8 cellular contexts compared by ENCODE assay signal in genomic region chr16:86508947-86509758, GRCh38. TPM values are rescaled to one million over a fixed set of nuclear protein-coding genes. Genes with fewer than 3 reads are reported as not detected.
A peak's percentile ranks its signal among the peaks of the same experiment; 100 is the strongest.
DNase-seq lines count a peak whose midpoint lies in the region; ATAC-seq and TF ChIP-seq lines count a peak whose summit lies in the region.

No MANE protein-coding gene starts in this region.

- H3K9ac ChIP-seq in neural cell (ENCODE audit: low read length), result no peak overlapping the region

- no peaks in the 10 kb centered on the region for H3K36me3 Mint-ChIP-seq in activated CD4-positive, alpha-beta T cell treated with anti-CD3 and anti-CD28 coated beads for 36 hours (ENCODE audit: low read depth)
- H3K36me3 Mint-ChIP-seq in T-cell, result no peaks in the 10 kb centered on the region

- peak; percentile 41 for DNase-seq in activated CD4-positive, alpha-beta T cell treated with anti-CD3 and anti-CD28 coated beads for 36 hours
- no peak for DNase-seq in activated CD4-positive, alpha-beta T cell treated with anti-CD3 and anti-CD28 coated beads for 48 hours
- DNase-seq in T-cell (no peak), esophagus squamous epithelium (lab: John Stamatoyannopoulos, UW) (no peak)

- TF ChIP-seq CTCF in esophagus squamous epithelium (IDR thresholded peaks at IDR 0.05) (no peak), neural cell (IDR thresholded peaks at IDR 0.05; ENCODE audit: poor library complexity, severe bottlenecking) (no peak)

- no peaks in the 10 kb centered on the region for H3K79me2 ChIP-seq in neural cell (replicated peaks; ENCODE audit: insufficient read depth, low read length)

- H4K20me1 ChIP-seq in neural cell (ENCODE audit: insufficient read depth), result no peaks in the 10 kb centered on the region

- no peaks in the 10 kb centered on the region for H3K9me2 ChIP-seq in neural cell (ENCODE audit: insufficient read depth, low read length)

- CTCF ChIA-PET in activated CD4-positive, alpha-beta T cell treated with anti-CD3 and anti-CD28 coated beads for 36 hours (lab: Charles Lee), result no interaction called here
- CTCF ChIA-PET in T-cell (lab: Charles Lee), result no interaction called here

- peak; percentile 23 for ATAC-seq in activated CD4-positive, alpha-beta T cell treated with anti-CD3 and anti-CD28 coated beads for 36 hours
- ATAC-seq in T-cell (replicated peaks in 1 of 4) (no peak), HG03095 (IDR thresholded peaks at IDR 0.05; ENCODE audit: unreplicated experiment) (no peak), HG03045 (IDR thresholded peaks at IDR 0.05; ENCODE audit: unreplicated experiment) (no peak), HG03108 (IDR thresholded peaks at IDR 0.05; ENCODE audit: unreplicated experiment) (no peak)

- peaks cover 61% of the 10 kb centered on the region for H3K27me3 Mint-ChIP-seq in activated CD4-positive, alpha-beta T cell treated with anti-CD3 and anti-CD28 coated beads for 36 hours
- H3K27me3 Mint-ChIP-seq in T-cell, result peaks cover 53 to 69% of the 10 kb centered on the region in 2 donors

- H2AFZ ChIP-seq in neural cell (ENCODE audit: low read depth, low read length), result no peak overlapping the region

- peak overlapping the region; percentile 83 to 95 (median 94) for H3K27ac ChIP-seq in esophagus squamous epithelium
- H3K27ac ChIP-seq in neural cell (ENCODE audit: low read length), result no peak overlapping the region

- H3K4me3 ChIP-seq in esophagus squamous epithelium (peak overlapping the region; percentile 39 to 69 (median 64)), neural cell (ENCODE audit: low read length) (peak overlapping the region; percentile 52)

- H3F3A ChIP-seq in neural cell (ENCODE audit: insufficient read depth, low read length, poor library complexity, severe bottlenecking), result no peaks in the 10 kb centered on the region

- H3K27ac Mint-ChIP-seq in activated CD4-positive, alpha-beta T cell treated with anti-CD3 and anti-CD28 coated beads for 36 hours, result peak overlapping the region; percentile 0
- peak overlapping the region in 1 of 2 donors; percentile 39 for H3K27ac Mint-ChIP-seq in T-cell

- H3K36me3 ChIP-seq in esophagus squamous epithelium (no peaks in the 10 kb centered on the region), neural cell (ENCODE audit: insufficient read depth, low read length) (no peaks in the 10 kb centered on the region)

- TF ChIP-seq RAD21 in neural cell (conservative IDR thresholded peaks at IDR 0.05), result no peak

- 2 to 10% methylated on average over 5 to 8 of the region's 79 CpGs for WGBS in esophagus squamous epithelium, 2 donors

- POLR2A ChIA-PET in activated CD4-positive, alpha-beta T cell treated with anti-CD3 and anti-CD28 coated beads for 36 hours (lab: Charles Lee), result no interaction called here
- POLR2A ChIA-PET in T-cell (lab: Charles Lee), result no interaction called here

- H3K9me3 Mint-ChIP-seq in activated CD4-positive, alpha-beta T cell treated with anti-CD3 and anti-CD28 coated beads for 36 hours (ENCODE audit: low read depth), result no peaks in the 10 kb centered on the region
- H3K9me3 Mint-ChIP-seq in T-cell, result no peaks in the 10 kb centered on the region

- peaks cover 19 to 77% (median 29%) of the 10 kb centered on the region in 3 donors for H3K4me1 ChIP-seq in esophagus squamous epithelium

- H3K9me3 ChIP-seq in esophagus squamous epithelium (no peaks in the 10 kb centered on the region), neural cell (ENCODE audit: low read length) (no peaks in the 10 kb centered on the region)

- peak in 2 of 4 donors; percentile 20 to 54 for TF ChIP-seq POLR2A in esophagus squamous epithelium (IDR thresholded peaks at IDR 0.05)

- H3K4me1 Mint-ChIP-seq in activated CD4-positive, alpha-beta T cell treated with anti-CD3 and anti-CD28 coated beads for 36 hours, result peaks cover 32% of the 10 kb centered on the region
- H3K4me1 Mint-ChIP-seq in T-cell, result peaks cover 25 to 51% (median 39%) of the 10 kb centered on the region in 3 donors

- intact Hi-C loops in activated CD4-positive, alpha-beta T cell treated with anti-CD3 and anti-CD28 coated beads for 36 hours (cut with DNase I, micrococcal nuclease), result loop anchor here (2.0 to 5.0 kb wide), 3 partner anchors 58 to 222 kb away; partner anchors contain the start of gene FOXC2 (in 2 of the 2)
- intact Hi-C loops in esophagus squamous epithelium (cut with DNase I), result loop anchor here (5.0 kb wide), 1 partner anchor 167 kb away; no protein-coding TSS in a partner anchor

- peaks cover 0 to 100% (median 29%) of the 10 kb centered on the region in 4 donors for H3K27me3 ChIP-seq in esophagus squamous epithelium
- H3K27me3 ChIP-seq in neural cell (ENCODE audit: insufficient read depth, low read depth, low read length), result peaks cover 98% of the 10 kb centered on the region

- H3K4me2 ChIP-seq in neural cell (ENCODE audit: low read length), result no peak overlapping the region

- H3K4me3 Mint-ChIP-seq in activated CD4-positive, alpha-beta T cell treated with anti-CD3 and anti-CD28 coated beads for 36 hours, result peak overlapping the region; percentile 56
- peak overlapping the region; percentile 65 to 80 (median 77) for H3K4me3 Mint-ChIP-seq in T-cell

- TF ChIP-seq EP300 in neural cell (conservative IDR thresholded peaks at IDR 0.05; ENCODE audit: poor library complexity, severe bottlenecking), result no peak

TF ChIP-seq in neural cell, 6 proteins besides CTCF, POLR2A, EP300 and RAD21:
- peak; percentile 99 for TF ChIP-seq EZH2 (IDR thresholded peaks at IDR 0.05; ENCODE audit: borderline replicate concordance, insufficient read depth, low read length, poor library complexity, severe bottlenecking)
- TF ChIP-seq POLR2AphosphoS5 (IDR thresholded peaks at IDR 0.05), result peak; percentile 38
- no peak for TF ChIP-seq REST (IDR thresholded peaks at IDR 0.05; ENCODE audit: borderline replicate concordance)

RNA-seq across cellular contexts. Expression of gene FOXF1, which starts 1.2 kb away (rescaled TPM):
- total RNA-seq in activated CD4-positive, alpha-beta T cell treated with anti-CD3 and anti-CD28 coated beads for 36 hours, result not detected
- total RNA-seq in T-cell (under 1 TPM in 1 of 5 donors, not detected in 4; 0.15 TPM), esophagus squamous epithelium (1 to 10 TPM in 3 of 4 donors, under 1 TPM in 1; 0.76 to 8.6 (median 3.0) TPM)
- polyA plus RNA-seq in neural cell, result not detected in 2 replicates
- polyA minus RNA-seq in neural cell, result not detected in 2 replicates

RNA-seq across cellular contexts. Expression of gene MTHFSD, which starts 45.9 kb away (rescaled TPM):
- total RNA-seq in activated CD4-positive, alpha-beta T cell treated with anti-CD3 and anti-CD28 coated beads for 36 hours, result 10 to 100 TPM; 21.2 to 22.1 TPM
- total RNA-seq in T-cell, result 10 to 100 TPM; 18.0 to 39.6 (median 34.9) TPM
- total RNA-seq in esophagus squamous epithelium, result 10 to 100 TPM; 10.7 to 17.7 (median 14.8) TPM
- 25.0 and 39.4 TPM in 2 replicates for polyA plus RNA-seq in neural cell
- polyA minus RNA-seq in neural cell, result 37.3 and 43.2 TPM in 2 replicates

RNA-seq across cellular contexts. Expression of gene FOXC2, which starts 57.5 kb away (rescaled TPM):
- not detected for total RNA-seq in activated CD4-positive, alpha-beta T cell treated with anti-CD3 and anti-CD28 coated beads for 36 hours
- total RNA-seq in T-cell (not detected), esophagus squamous epithelium (under 1 TPM; 0.09 to 0.57 (median 0.40) TPM)
- polyA plus RNA-seq in neural cell, result not detected in 2 replicates
- not detected in 2 replicates for polyA minus RNA-seq in neural cell
